2 cellular contexts compared by ENCODE assay signal in the genomic region with DNA sequence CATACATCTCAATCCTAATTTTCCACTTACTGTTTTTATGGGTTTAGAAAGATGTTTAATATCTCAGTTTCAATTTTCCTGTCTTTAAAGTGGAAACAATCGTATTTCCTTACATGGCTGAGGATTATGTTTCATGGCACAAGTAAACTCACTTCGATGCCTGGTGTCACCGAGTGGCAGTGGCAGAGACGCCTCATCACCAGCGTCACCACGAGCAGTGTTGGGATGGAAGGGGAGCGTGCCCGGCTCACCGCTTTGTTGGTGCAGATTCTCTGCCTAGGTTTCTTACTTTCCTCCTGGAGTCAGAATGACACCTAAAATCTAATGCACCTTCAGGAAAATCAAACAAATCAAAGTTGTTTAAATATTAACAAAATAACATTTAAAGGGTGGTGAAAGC.
TF ChIP-seq lines count a peak whose summit lies in the region.

No MANE protein-coding gene starts in this region.

TF ChIP-seq in GM23338, 12 proteins besides CTCF, POLR2A, EP300 and RAD21 (continued from another document):
- TF ChIP-seq, protein P1, sequence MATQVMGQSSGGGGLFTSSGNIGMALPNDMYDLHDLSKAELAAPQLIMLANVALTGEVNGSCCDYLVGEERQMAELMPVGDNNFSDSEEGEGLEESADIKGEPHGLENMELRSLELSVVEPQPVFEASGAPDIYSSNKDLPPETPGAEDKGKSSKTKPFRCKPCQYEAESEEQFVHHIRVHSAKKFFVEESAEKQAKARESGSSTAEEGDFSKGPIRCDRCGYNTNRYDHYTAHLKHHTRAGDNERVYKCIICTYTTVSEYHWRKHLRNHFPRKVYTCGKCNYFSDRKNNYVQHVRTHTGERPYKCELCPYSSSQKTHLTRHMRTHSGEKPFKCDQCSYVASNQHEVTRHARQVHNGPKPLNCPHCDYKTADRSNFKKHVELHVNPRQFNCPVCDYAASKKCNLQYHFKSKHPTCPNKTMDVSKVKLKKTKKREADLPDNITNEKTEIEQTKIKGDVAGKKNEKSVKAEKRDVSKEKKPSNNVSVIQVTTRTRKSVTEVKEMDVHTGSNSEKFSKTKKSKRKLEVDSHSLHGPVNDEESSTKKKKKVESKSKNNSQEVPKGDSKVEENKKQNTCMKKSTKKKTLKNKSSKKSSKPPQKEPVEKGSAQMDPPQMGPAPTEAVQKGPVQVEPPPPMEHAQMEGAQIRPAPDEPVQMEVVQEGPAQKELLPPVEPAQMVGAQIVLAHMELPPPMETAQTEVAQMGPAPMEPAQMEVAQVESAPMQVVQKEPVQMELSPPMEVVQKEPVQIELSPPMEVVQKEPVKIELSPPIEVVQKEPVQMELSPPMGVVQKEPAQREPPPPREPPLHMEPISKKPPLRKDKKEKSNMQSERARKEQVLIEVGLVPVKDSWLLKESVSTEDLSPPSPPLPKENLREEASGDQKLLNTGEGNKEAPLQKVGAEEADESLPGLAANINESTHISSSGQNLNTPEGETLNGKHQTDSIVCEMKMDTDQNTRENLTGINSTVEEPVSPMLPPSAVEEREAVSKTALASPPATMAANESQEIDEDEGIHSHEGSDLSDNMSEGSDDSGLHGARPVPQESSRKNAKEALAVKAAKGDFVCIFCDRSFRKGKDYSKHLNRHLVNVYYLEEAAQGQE (IDR thresholded peaks at IDR 0.05; ENCODE audit: unreplicated experiment): no peak
- no peak for TF ChIP-seq EZH2 (IDR thresholded peaks at IDR 0.05; ENCODE audit: low read depth, unreplicated experiment)
- TF ChIP-seq, protein P2, sequence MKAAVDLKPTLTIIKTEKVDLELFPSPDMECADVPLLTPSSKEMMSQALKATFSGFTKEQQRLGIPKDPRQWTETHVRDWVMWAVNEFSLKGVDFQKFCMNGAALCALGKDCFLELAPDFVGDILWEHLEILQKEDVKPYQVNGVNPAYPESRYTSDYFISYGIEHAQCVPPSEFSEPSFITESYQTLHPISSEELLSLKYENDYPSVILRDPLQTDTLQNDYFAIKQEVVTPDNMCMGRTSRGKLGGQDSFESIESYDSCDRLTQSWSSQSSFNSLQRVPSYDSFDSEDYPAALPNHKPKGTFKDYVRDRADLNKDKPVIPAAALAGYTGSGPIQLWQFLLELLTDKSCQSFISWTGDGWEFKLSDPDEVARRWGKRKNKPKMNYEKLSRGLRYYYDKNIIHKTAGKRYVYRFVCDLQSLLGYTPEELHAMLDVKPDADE (IDR thresholded peaks at IDR 0.05): no peak
- TF ChIP-seq JUNB (IDR thresholded peaks at IDR 0.05; ENCODE audit: unreplicated experiment): no peak
- TF ChIP-seq CREB1 (CRISPR knock-in tag; IDR thresholded peaks at IDR 0.05; ENCODE audit: low read depth): no peak
- TF ChIP-seq NANOG (IDR thresholded peaks at IDR 0.05; ENCODE audit: borderline replicate concordance): no peak
- TF ChIP-seq, protein P3, sequence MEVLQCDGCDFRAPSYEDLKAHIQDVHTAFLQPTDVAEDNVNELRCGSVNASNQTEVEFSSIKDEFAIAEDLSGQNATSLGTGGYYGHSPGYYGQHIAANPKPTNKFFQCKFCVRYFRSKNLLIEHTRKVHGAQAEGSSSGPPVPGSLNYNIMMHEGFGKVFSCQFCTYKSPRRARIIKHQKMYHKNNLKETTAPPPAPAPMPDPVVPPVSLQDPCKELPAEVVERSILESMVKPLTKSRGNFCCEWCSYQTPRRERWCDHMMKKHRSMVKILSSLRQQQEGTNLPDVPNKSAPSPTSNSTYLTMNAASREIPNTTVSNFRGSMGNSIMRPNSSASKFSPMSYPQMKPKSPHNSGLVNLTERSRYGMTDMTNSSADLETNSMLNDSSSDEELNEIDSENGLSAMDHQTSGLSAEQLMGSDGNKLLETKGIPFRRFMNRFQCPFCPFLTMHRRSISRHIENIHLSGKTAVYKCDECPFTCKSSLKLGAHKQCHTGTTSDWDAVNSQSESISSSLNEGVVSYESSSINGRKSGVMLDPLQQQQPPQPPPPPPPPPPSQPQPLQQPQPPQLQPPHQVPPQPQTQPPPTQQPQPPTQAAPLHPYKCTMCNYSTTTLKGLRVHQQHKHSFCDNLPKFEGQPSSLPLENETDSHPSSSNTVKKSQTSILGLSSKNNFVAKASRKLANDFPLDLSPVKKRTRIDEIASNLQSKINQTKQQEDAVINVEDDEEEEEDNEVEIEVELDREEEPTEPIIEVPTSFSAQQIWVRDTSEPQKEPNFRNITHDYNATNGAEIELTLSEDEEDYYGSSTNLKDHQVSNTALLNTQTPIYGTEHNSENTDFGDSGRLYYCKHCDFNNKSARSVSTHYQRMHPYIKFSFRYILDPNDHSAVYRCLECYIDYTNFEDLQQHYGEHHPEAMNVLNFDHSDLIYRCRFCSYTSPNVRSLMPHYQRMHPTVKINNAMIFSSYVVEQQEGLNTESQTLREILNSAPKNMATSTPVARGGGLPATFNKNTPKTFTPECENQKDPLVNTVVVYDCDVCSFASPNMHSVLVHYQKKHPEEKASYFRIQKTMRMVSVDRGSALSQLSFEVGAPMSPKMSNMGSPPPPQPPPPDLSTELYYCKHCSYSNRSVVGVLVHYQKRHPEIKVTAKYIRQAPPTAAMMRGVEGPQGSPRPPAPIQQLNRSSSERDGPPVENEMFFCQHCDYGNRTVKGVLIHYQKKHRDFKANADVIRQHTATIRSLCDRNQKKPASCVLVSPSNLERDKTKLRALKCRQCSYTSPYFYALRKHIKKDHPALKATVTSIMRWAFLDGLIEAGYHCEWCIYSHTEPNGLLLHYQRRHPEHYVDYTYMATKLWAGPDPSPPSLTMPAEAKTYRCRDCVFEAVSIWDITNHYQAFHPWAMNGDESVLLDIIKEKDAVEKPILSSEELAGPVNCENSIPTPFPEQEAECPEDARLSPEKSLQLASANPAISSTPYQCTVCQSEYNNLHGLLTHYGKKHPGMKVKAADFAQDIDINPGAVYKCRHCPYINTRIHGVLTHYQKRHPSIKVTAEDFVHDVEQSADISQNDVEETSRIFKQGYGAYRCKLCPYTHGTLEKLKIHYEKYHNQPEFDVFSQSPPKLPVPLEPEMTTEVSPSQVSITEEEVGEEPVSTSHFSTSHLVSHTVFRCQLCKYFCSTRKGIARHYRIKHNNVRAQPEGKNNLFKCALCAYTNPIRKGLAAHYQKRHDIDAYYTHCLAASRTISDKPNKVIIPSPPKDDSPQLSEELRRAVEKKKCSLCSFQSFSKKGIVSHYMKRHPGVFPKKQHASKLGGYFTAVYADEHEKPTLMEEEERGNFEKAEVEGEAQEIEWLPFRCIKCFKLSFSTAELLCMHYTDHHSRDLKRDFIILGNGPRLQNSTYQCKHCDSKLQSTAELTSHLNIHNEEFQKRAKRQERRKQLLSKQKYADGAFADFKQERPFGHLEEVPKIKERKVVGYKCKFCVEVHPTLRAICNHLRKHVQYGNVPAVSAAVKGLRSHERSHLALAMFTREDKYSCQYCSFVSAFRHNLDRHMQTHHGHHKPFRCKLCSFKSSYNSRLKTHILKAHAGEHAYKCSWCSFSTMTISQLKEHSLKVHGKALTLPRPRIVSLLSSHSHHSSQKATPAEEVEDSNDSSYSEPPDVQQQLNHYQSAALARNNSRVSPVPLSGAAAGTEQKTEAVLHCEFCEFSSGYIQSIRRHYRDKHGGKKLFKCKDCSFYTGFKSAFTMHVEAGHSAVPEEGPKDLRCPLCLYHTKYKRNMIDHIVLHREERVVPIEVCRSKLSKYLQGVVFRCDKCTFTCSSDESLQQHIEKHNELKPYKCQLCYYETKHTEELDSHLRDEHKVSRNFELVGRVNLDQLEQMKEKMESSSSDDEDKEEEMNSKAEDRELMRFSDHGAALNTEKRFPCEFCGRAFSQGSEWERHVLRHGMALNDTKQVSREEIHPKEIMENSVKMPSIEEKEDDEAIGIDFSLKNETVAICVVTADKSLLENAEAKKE (CRISPR knock-in tag; IDR thresholded peaks at IDR 0.05): no peak
- TF ChIP-seq ZNF331 (CRISPR knock-in tag; IDR thresholded peaks at IDR 0.05; ENCODE audit: low read depth): no peak
- no peak for TF ChIP-seq POLR2AphosphoS5 (IDR thresholded peaks at IDR 0.05; ENCODE audit: low read depth)
- TF ChIP-seq STAT1 (IDR thresholded peaks at IDR 0.05; ENCODE audit: unreplicated experiment): no peak

TF ChIP-seq in WTC11, 78 proteins besides CTCF, POLR2A, EP300 and RAD21 (continued from another document):
- TF ChIP-seq, protein P4, sequence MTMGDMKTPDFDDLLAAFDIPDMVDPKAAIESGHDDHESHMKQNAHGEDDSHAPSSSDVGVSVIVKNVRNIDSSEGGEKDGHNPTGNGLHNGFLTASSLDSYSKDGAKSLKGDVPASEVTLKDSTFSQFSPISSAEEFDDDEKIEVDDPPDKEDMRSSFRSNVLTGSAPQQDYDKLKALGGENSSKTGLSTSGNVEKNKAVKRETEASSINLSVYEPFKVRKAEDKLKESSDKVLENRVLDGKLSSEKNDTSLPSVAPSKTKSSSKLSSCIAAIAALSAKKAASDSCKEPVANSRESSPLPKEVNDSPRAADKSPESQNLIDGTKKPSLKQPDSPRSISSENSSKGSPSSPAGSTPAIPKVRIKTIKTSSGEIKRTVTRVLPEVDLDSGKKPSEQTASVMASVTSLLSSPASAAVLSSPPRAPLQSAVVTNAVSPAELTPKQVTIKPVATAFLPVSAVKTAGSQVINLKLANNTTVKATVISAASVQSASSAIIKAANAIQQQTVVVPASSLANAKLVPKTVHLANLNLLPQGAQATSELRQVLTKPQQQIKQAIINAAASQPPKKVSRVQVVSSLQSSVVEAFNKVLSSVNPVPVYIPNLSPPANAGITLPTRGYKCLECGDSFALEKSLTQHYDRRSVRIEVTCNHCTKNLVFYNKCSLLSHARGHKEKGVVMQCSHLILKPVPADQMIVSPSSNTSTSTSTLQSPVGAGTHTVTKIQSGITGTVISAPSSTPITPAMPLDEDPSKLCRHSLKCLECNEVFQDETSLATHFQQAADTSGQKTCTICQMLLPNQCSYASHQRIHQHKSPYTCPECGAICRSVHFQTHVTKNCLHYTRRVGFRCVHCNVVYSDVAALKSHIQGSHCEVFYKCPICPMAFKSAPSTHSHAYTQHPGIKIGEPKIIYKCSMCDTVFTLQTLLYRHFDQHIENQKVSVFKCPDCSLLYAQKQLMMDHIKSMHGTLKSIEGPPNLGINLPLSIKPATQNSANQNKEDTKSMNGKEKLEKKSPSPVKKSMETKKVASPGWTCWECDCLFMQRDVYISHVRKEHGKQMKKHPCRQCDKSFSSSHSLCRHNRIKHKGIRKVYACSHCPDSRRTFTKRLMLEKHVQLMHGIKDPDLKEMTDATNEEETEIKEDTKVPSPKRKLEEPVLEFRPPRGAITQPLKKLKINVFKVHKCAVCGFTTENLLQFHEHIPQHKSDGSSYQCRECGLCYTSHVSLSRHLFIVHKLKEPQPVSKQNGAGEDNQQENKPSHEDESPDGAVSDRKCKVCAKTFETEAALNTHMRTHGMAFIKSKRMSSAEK (CRISPR knock-in tag; IDR thresholded peaks at IDR 0.05; ENCODE audit: borderline replicate concordance): no peak
- TF ChIP-seq, protein P5, sequence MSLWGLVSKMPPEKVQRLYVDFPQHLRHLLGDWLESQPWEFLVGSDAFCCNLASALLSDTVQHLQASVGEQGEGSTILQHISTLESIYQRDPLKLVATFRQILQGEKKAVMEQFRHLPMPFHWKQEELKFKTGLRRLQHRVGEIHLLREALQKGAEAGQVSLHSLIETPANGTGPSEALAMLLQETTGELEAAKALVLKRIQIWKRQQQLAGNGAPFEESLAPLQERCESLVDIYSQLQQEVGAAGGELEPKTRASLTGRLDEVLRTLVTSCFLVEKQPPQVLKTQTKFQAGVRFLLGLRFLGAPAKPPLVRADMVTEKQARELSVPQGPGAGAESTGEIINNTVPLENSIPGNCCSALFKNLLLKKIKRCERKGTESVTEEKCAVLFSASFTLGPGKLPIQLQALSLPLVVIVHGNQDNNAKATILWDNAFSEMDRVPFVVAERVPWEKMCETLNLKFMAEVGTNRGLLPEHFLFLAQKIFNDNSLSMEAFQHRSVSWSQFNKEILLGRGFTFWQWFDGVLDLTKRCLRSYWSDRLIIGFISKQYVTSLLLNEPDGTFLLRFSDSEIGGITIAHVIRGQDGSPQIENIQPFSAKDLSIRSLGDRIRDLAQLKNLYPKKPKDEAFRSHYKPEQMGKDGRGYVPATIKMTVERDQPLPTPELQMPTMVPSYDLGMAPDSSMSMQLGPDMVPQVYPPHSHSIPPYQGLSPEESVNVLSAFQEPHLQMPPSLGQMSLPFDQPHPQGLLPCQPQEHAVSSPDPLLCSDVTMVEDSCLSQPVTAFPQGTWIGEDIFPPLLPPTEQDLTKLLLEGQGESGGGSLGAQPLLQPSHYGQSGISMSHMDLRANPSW (CRISPR knock-in tag; conservative IDR thresholded peaks at IDR 0.05; ENCODE audit: low read depth): no peak
- TF ChIP-seq, protein P6, sequence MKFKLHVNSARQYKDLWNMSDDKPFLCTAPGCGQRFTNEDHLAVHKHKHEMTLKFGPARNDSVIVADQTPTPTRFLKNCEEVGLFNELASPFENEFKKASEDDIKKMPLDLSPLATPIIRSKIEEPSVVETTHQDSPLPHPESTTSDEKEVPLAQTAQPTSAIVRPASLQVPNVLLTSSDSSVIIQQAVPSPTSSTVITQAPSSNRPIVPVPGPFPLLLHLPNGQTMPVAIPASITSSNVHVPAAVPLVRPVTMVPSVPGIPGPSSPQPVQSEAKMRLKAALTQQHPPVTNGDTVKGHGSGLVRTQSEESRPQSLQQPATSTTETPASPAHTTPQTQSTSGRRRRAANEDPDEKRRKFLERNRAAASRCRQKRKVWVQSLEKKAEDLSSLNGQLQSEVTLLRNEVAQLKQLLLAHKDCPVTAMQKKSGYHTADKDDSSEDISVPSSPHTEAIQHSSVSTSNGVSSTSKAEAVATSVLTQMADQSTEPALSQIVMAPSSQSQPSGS (CRISPR knock-in tag; IDR thresholded peaks at IDR 0.05; ENCODE audit: borderline replicate concordance, low read depth): no peak
TF ChIP-seq in WTC11: peak in this region for 0.
